Comparison of ENCODE assay signal across 12 cellular contexts in genomic region chr2:17918789-17919188, GRCh38. TPM values are rescaled to one million over a fixed set of nuclear protein-coding genes. Genes with fewer than 3 reads are reported as not detected.
A peak's percentile ranks its signal among the peaks of the same experiment; 100 is the strongest.
DNase-seq lines count a peak whose midpoint lies in the region; ATAC-seq and TF ChIP-seq lines count a peak whose summit lies in the region.
"Had no signal": no experiment of that assay in that cellular context is flagged by ENCODE, and none has a peak within 500 bp of the region (broad histone marks: within the 10 kb centered on the region; RNA-seq: fewer than 3 reads in every experiment).

No MANE protein-coding gene starts in this region.

- DNase-seq in COLO668 (lab: John Stamatoyannopoulos, UW; ENCODE audit: unreplicated experiment) = peak; percentile 13
- DNase-seq in Karpas-422 = peak; percentile 56
- DNase-seq in amniotic epithelial cell (ENCODE audit: low read depth) = peak; percentile 12
- no peak for DNase-seq in lower lobe of right lung
- DNase-seq in T1000 (lab: John Stamatoyannopoulos, UW) = no peak
- no peak for DNase-seq in stimulated activated naive CD4-positive, alpha-beta T cell treated with Interleukin-2 at 50 U/mL for 16 hours (lab: John Stamatoyannopoulos, UW)
- DNase-seq in NCI-H187 (lab: John Stamatoyannopoulos, UW) = no peak
- DNase-seq in CD1c-positive myeloid dendritic cell (ENCODE audit: extremely low spot score) = no peak
- DNase-seq: CD8-positive, alpha-beta T cell; heart right ventricle had no signal

- no peaks in the 10 kb centered on the region for H3K9me2 ChIP-seq in Karpas-422 (replicated peaks; ENCODE audit: insufficient read depth, low read length)

- H3K4me3 ChIP-seq in Karpas-422 (ENCODE audit: low read length) (no peak overlapping the region), lower lobe of right lung (no peak overlapping the region)
- H3K4me3 ChIP-seq: GM12878, heart right ventricle, K562 had no signal

- H3K27me3 ChIP-seq in Karpas-422 (ENCODE audit: low read length) (no peaks in the 10 kb centered on the region), lower lobe of right lung (ENCODE audit: low read depth) (no peaks in the 10 kb centered on the region)

- H3K36me3 ChIP-seq in Karpas-422 (ENCODE audit: insufficient read depth, low read length) = no peaks in the 10 kb centered on the region
- no peaks in the 10 kb centered on the region for H3K36me3 ChIP-seq in lower lobe of right lung
- H3K36me3 ChIP-seq: heart right ventricle had no signal

- H3K4me2 ChIP-seq in Karpas-422 (ENCODE audit: low read depth, low read length, poor library complexity, severe bottlenecking) = no peak overlapping the region

- H3K9ac ChIP-seq in Karpas-422 (ENCODE audit: low read length) = no peak overlapping the region

- no peak overlapping the region for H2AFZ ChIP-seq in Karpas-422 (ENCODE audit: low read length)

- TF ChIP-seq CTCF in lower lobe of right lung (IDR thresholded peaks at IDR 0.05) = peak; percentile 13

- intact Hi-C loops in lower lobe of right lung (cut with DNase I) = no loop called here

- H3K9me3 ChIP-seq in Karpas-422 (ENCODE audit: low read length) = no peaks in the 10 kb centered on the region
- no peaks in the 10 kb centered on the region for H3K9me3 ChIP-seq in lower lobe of right lung
- H3K9me3 ChIP-seq: heart right ventricle had no signal

- H3K4me1 ChIP-seq in Karpas-422 (ENCODE audit: low read length) (peaks cover 13% of the 10 kb centered on the region), lower lobe of right lung (no peaks in the 10 kb centered on the region)

- H4K20me1 ChIP-seq in Karpas-422 (ENCODE audit: insufficient read depth, low read depth, low read length) = no peaks in the 10 kb centered on the region

- no peak for ATAC-seq in lower lobe of right lung
- ATAC-seq: CD8-positive, alpha-beta T cell; GM12878; K562 had no signal

- no peaks in the 10 kb centered on the region for H3K79me2 ChIP-seq in Karpas-422 (ENCODE audit: low read length)

- H3K27ac ChIP-seq in Karpas-422 (ENCODE audit: low read length) (no peak overlapping the region), lower lobe of right lung (no peak overlapping the region)
- H3K27ac ChIP-seq: heart right ventricle had no signal

RNA-seq across cellular contexts. Expression of gene KCNS3, which starts 40.3 kb away (rescaled TPM):
- 1.5 and 2.5 TPM in 2 replicates for total RNA-seq in Karpas-422 (2014; rRNA removed; shearing (Covaris generic); ENCODE audit: low replicate concordance)
- 28.7 TPM for total RNA-seq in lower lobe of right lung
- total RNA-seq: CD8-positive, alpha-beta T cell; GM12878 had no signal

Comparison
In these comparisons a context has a peak if more than half of its experiments do, and no peak if none do; other contexts are left out.
1. DNase-seq: peak in COLO668 (single experiment), Karpas-422 (single experiment) and amniotic epithelial cell (single experiment); none in lower lobe of right lung (single experiment), T1000 (single experiment), stimulated activated naive CD4-positive, alpha-beta T cell treated with Interleukin-2 at 50 U/mL for 16 hours (single experiment), NCI-H187 (0 of 2) and CD1c-positive myeloid dendritic cell (single experiment).